3 cellular contexts compared by ENCODE assay signal in genomic region chr20:57488277-57488676, GRCh38.
A peak's percentile ranks its signal among the peaks of the same experiment; 100 is the strongest.
TF ChIP-seq lines count a peak whose summit lies in the region.

No MANE protein-coding gene starts in this region.

TF ChIP-seq in HEK293, 187 proteins besides CTCF, POLR2A, EP300 and RAD21:
- peak; percentile 99 for TF ChIP-seq ZNF513 (tag by site-specific recombination; IDR thresholded peaks at IDR 0.05)
TF ChIP-seq in HEK293: peak in this region for 1; not testable (repeated sequence) for 186.

TF ChIP-seq in K562, 482 proteins besides CTCF, POLR2A, EP300 and RAD21:
- TF ChIP-seq C11orf30 (IDR thresholded peaks at IDR 0.05; ENCODE audit: low read depth) (peak; percentile 28; the same call in 1 of the 2 replicates), ZNF316 (IDR thresholded peaks at IDR 0.05) (peak; percentile 63)
TF ChIP-seq in K562: peak in this region for 2; not testable (repeated sequence) for 480.

TF ChIP-seq in HepG2, 621 proteins besides CTCF, POLR2A, EP300 and RAD21:
- TF ChIP-seq MAFK (conservative IDR thresholded peaks at IDR 0.05 in 1 of 2, IDR thresholded peaks at IDR 0.05 in 1 of 2; ENCODE audit: low read length in 2 of 2) = 0 out of 4 replicates have a peak, but pooled peaks of 1 of the 2 experiments have one; percentile 2
- 0 out of 2 replicates have a peak, but pooled peaks have one; percentile 36 for TF ChIP-seq NBN (conservative IDR thresholded peaks at IDR 0.05)
